Comparison of ENCODE assay signal across 9 cellular contexts in the genomic region with DNA sequence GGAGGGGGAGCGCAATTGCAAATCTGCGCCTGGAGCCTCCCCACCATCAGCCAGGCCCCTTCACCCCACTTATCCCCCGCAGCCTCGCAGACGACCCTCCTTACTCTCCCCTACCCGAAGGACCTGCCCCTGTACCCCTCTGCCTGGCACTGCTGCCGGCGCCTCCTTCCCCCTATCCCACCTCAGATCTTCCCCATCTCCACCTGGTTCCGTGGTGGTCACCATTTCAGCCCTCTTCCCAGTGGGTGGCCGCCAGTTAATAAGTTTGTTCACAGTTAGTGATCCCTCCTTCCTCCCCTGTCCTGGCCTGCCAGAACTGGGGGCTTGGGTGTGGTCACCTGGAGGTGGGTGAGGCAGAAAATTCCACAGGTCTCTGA. TPM values are rescaled to one million over a fixed set of nuclear protein-coding genes. Genes with fewer than 3 reads are reported as not detected.
DNase-seq lines count a peak whose midpoint lies in the region; ATAC-seq and TF ChIP-seq lines count a peak whose summit lies in the region.
"Had no signal": no experiment of that assay in that cellular context is flagged by ENCODE, and none has a peak within 500 bp of the region (broad histone marks: within the 10 kb centered on the region; RNA-seq: fewer than 3 reads in every experiment).

No MANE protein-coding gene starts in this region.

- intact Hi-C loops in activated naive CD4-positive, alpha-beta T cell treated with anti-CD3 and anti-CD28 coated beads for 36 hours (cut with micrococcal nuclease) = no loop called here

- 27 to 35% methylated on average over 10 of the region's 10 CpGs for WGBS in upper lobe of left lung, 2 donors

- peak; percentile 9 for ATAC-seq in upper lobe of left lung (ENCODE audit: low FRiP score in 2 of 2)
- no peak for ATAC-seq in HG03135 (IDR thresholded peaks at IDR 0.05; ENCODE audit: unreplicated experiment)
- ATAC-seq in HG03354 (IDR thresholded peaks at IDR 0.05; ENCODE audit: poor library complexity, severe bottlenecking, unreplicated experiment) = no peak

- no peak overlapping the region for H3K4me3 Mint-ChIP-seq in activated naive CD4-positive, alpha-beta T cell treated with anti-CD3 and anti-CD28 coated beads, Interleukin-2, amount 10 ng/mL, durations not matched to agents 7 days and 5 days
- H3K4me3 Mint-ChIP-seq in activated naive CD4-positive, alpha-beta T cell treated with anti-CD3 and anti-CD28 coated beads for 36 hours = no peak overlapping the region
- H3K4me3 Mint-ChIP-seq: CD4-positive, CD25-positive, alpha-beta regulatory T cell had no signal

- CTCF ChIA-PET in activated naive CD4-positive, alpha-beta T cell treated with anti-CD3 and anti-CD28 coated beads, Interleukin-2, amount 10 ng/mL, durations not matched to agents 7 days and 5 days (lab: Charles Lee) = interaction anchor here (0.6 kb wide), 2 partner anchors 18 to 134 kb away, joined by 3 to 4 read pairs; no protein-coding TSS in a partner anchor
- CTCF ChIA-PET in activated naive CD4-positive, alpha-beta T cell treated with anti-CD3 and anti-CD28 coated beads for 36 hours (lab: Charles Lee) = interaction anchor here (0.6 to 1.2 kb wide), 2 partner anchors 21 to 45 kb away, joined by 3 to 5 read pairs; no protein-coding TSS in a partner anchor

- no peaks in the 10 kb centered on the region for H3K9me3 Mint-ChIP-seq in activated naive CD4-positive, alpha-beta T cell treated with anti-CD3 and anti-CD28 coated beads, Interleukin-2, amount 10 ng/mL, durations not matched to agents 7 days and 5 days
- H3K9me3 Mint-ChIP-seq in activated naive CD4-positive, alpha-beta T cell treated with anti-CD3 and anti-CD28 coated beads for 36 hours = no peaks in the 10 kb centered on the region
- H3K9me3 Mint-ChIP-seq: CD4-positive, CD25-positive, alpha-beta regulatory T cell had no signal

- H3K27me3 ChIP-seq in muscle layer of colon (ENCODE audit: control insufficient read depth in 1 of 2, insufficient read depth in 2 of 2, low read length in 2 of 2) = no peaks in the 10 kb centered on the region
- H3K27me3 ChIP-seq in upper lobe of left lung = no peaks in the 10 kb centered on the region

- H3K36me3 ChIP-seq in muscle layer of colon (ENCODE audit: insufficient read depth, low read length) (peaks cover 7% of the 10 kb centered on the region), upper lobe of left lung (peaks cover 9 to 37% (median 31%) of the 10 kb centered on the region in 4 donors)

- peak overlapping the region; percentile 68 for H3K27ac Mint-ChIP-seq in activated naive CD4-positive, alpha-beta T cell treated with anti-CD3 and anti-CD28 coated beads, Interleukin-2, amount 10 ng/mL, durations not matched to agents 7 days and 5 days
- no peak overlapping the region for H3K27ac Mint-ChIP-seq in activated naive CD4-positive, alpha-beta T cell treated with anti-CD3 and anti-CD28 coated beads for 36 hours

- peaks cover 35% of the 10 kb centered on the region for H3K36me3 Mint-ChIP-seq in activated naive CD4-positive, alpha-beta T cell treated with anti-CD3 and anti-CD28 coated beads, Interleukin-2, amount 10 ng/mL, durations not matched to agents 7 days and 5 days
- H3K36me3 Mint-ChIP-seq in activated naive CD4-positive, alpha-beta T cell treated with anti-CD3 and anti-CD28 coated beads for 36 hours (ENCODE audit: low read depth) = peaks cover 13% of the 10 kb centered on the region

- H3K4me1 ChIP-seq in muscle layer of colon (ENCODE audit: insufficient read depth, low read length) (peaks cover 11% of the 10 kb centered on the region), upper lobe of left lung (peaks cover 24 to 54% (median 45%) of the 10 kb centered on the region in 4 donors)

- H3K9ac ChIP-seq in muscle layer of colon (ENCODE audit: low read length) = peak overlapping the region; percentile 65

- H3K9me3 ChIP-seq in muscle layer of colon (ENCODE audit: low read length) (no peaks in the 10 kb centered on the region), upper lobe of left lung (no peaks in the 10 kb centered on the region)

- TF ChIP-seq CTCF in epithelial cell of proximal tubule (conservative IDR thresholded peaks at IDR 0.05; ENCODE audit: low read depth, low read length) (no peak), upper lobe of left lung (IDR thresholded peaks at IDR 0.05) (no peak)

- H3K27ac ChIP-seq in muscle layer of colon (ENCODE audit: low read depth, low read length) = peak overlapping the region; percentile 49
- peak overlapping the region; percentile 87 to 90 (median 90) for H3K27ac ChIP-seq in upper lobe of left lung

- TF ChIP-seq POLR2A in upper lobe of left lung (IDR thresholded peaks at IDR 0.05) = no peak

- TF ChIP-seq EP300 in upper lobe of left lung (IDR thresholded peaks at IDR 0.05) = no peak

- peaks cover 41% of the 10 kb centered on the region for H3K4me1 Mint-ChIP-seq in activated naive CD4-positive, alpha-beta T cell treated with anti-CD3 and anti-CD28 coated beads, Interleukin-2, amount 10 ng/mL, durations not matched to agents 7 days and 5 days
- peaks cover 34% of the 10 kb centered on the region for H3K4me1 Mint-ChIP-seq in activated naive CD4-positive, alpha-beta T cell treated with anti-CD3 and anti-CD28 coated beads for 36 hours (ENCODE audit: low read depth)

- H3K4me3 ChIP-seq in epithelial cell of proximal tubule (ENCODE audit: low read depth, low read length) = peak overlapping the region; percentile 71
- peak overlapping the region; percentile 50 to 56 for H3K4me3 ChIP-seq in muscle layer of colon (ENCODE audit: low read depth in 1 of 2, low read length in 2 of 2)
- H3K4me3 ChIP-seq in upper lobe of left lung = peak overlapping the region; percentile 51 to 83 (median 58)

- no peak for DNase-seq in activated naive CD4-positive, alpha-beta T cell treated with anti-CD3 and anti-CD28 coated beads, Interleukin-2, amount 10 ng/mL, durations not matched to agents 7 days and 5 days
- no peak for DNase-seq in activated naive CD4-positive, alpha-beta T cell treated with anti-CD3 and anti-CD28 coated beads for 36 hours
- DNase-seq in epithelial cell of proximal tubule (ENCODE audit: low read depth) = no peak
- DNase-seq in upper lobe of left lung = no peak
- no peak for DNase-seq in AG20443 (ENCODE audit: low spot score)
- DNase-seq: CD4-positive, CD25-positive, alpha-beta regulatory T cell had no signal

- H3K27me3 Mint-ChIP-seq in activated naive CD4-positive, alpha-beta T cell treated with anti-CD3 and anti-CD28 coated beads, Interleukin-2, amount 10 ng/mL, durations not matched to agents 7 days and 5 days = no peaks in the 10 kb centered on the region
- no peaks in the 10 kb centered on the region for H3K27me3 Mint-ChIP-seq in activated naive CD4-positive, alpha-beta T cell treated with anti-CD3 and anti-CD28 coated beads for 36 hours (ENCODE audit: low read depth)
- H3K27me3 Mint-ChIP-seq: CD4-positive, CD25-positive, alpha-beta regulatory T cell had no signal

RNA-seq across cellular contexts. Expression of a gene that starts 0.4 kb away (rescaled TPM):
- total RNA-seq in activated naive CD4-positive, alpha-beta T cell treated with anti-CD3 and anti-CD28 coated beads for 36 hours = 10 to 100 TPM; 81.5 to 83.2 TPM
- total RNA-seq in epithelial cell of proximal tubule = 48.5 and 52.0 TPM in 2 replicates
- 100 to 1,000 TPM; 117 to 333 (median 197) TPM for total RNA-seq in upper lobe of left lung

RNA-seq across cellular contexts. Expression of a gene that starts 28.4 kb away (rescaled TPM):
- 100 to 1,000 TPM; 399 to 408 TPM for total RNA-seq in activated naive CD4-positive, alpha-beta T cell treated with anti-CD3 and anti-CD28 coated beads for 36 hours
- total RNA-seq in epithelial cell of proximal tubule (125 and 208 TPM in 2 replicates), upper lobe of left lung (100 to 1,000 TPM; 121 to 193 (median 169) TPM)

RNA-seq across cellular contexts. Expression of a gene that starts 38.6 kb away (rescaled TPM):
- not detected for total RNA-seq in activated naive CD4-positive, alpha-beta T cell treated with anti-CD3 and anti-CD28 coated beads for 36 hours
- total RNA-seq in epithelial cell of proximal tubule (39.7 and 47.2 TPM in 2 replicates), upper lobe of left lung (10 to 100 TPM; 35.1 to 63.1 (median 45.7) TPM)
- total RNA-seq: CD4-positive, CD25-positive, alpha-beta regulatory T cell had no signal

RNA-seq across cellular contexts. Expression of a gene that starts 57.0 kb away (rescaled TPM):
- total RNA-seq in activated naive CD4-positive, alpha-beta T cell treated with anti-CD3 and anti-CD28 coated beads for 36 hours = 10 to 100 TPM; 69.2 to 75.2 TPM
- 5.1 and 17.1 TPM in 2 replicates for total RNA-seq in epithelial cell of proximal tubule
- total RNA-seq in upper lobe of left lung = 10 to 100 TPM in 5 of 6 donors, 1 to 10 TPM in 1; 2.1 to 21.3 (median 15.9) TPM

RNA-seq across cellular contexts. Expression of a gene that starts 59.9 kb away (rescaled TPM):
- 10 to 100 TPM; 50.2 to 51.7 TPM for total RNA-seq in activated naive CD4-positive, alpha-beta T cell treated with anti-CD3 and anti-CD28 coated beads for 36 hours
- total RNA-seq in epithelial cell of proximal tubule (16.7 and 18.2 TPM in 2 replicates), upper lobe of left lung (10 to 100 TPM; 13.1 to 74.4 (median 24.5) TPM)

Comparison
In these comparisons a context has a peak if more than half of its experiments do, and no peak if none do; other contexts are left out.
1. ATAC-seq: peak in upper lobe of left lung (2 of 2); none in HG03135 (single experiment) and HG03354 (single experiment).
2. RNA of a gene that starts 38.6 kb away (total RNA-seq): 35.1 to 63.1 TPM in upper lobe of left lung and 39.7 to 47.2 TPM in epithelial cell of proximal tubule; not detected in activated naive CD4-positive, alpha-beta T cell treated with anti-CD3 and anti-CD28 coated beads for 36 hours; every median in the first group is over 10 times any median in the second.
3. Peak in every context shown above with its lines, with median percentiles within 50 percentile points of each other: H3K4me3 ChIP-seq.